22 cellular contexts compared by ENCODE assay signal in the genomic region with DNA sequence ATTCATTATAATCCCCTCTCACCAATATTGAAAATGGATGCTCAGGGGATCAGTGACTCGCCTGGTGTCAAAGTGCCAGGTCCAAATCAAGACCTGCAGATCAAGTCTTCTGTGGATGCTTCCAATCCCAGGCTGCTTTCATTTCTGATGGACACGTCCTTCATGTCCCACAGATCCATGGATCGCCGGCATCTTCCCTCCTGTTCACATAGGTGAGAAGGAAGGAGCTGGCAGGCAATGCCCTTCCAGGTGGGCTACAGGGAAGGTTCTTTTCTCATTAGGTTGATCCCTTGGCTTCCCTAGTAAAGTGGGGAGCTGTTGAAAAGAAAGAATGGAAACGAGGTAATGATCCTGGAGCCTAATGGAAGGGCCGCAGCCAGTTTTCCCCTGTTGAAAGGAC.
DNase-seq lines count a peak whose midpoint lies in the region; ATAC-seq and TF ChIP-seq lines count a peak whose summit lies in the region.
"Had no signal": no experiment of that assay in that cellular context is flagged by ENCODE, and none has a peak within 500 bp of the region (broad histone marks: within the 10 kb centered on the region; RNA-seq: fewer than 3 reads in every experiment).

No MANE protein-coding gene starts in this region.

- H3K36me3 ChIP-seq in heart right ventricle: peaks cover 0 to 3% (median 0%) of the 10 kb centered on the region in 9 donors
- H3K36me3 ChIP-seq in heart left ventricle: peaks cover 0 to 6% (median 0%) of the 10 kb centered on the region in 9 donors
- H3K36me3 ChIP-seq in fibroblast of lung (ENCODE audit: control insufficient read depth, insufficient read depth, low read length): no peaks in the 10 kb centered on the region
- no peaks in the 10 kb centered on the region for H3K36me3 ChIP-seq in sigmoid colon
- H3K36me3 ChIP-seq: HAP-1 had no signal

- peak overlapping the region in 8 of 10 donors; percentile 17 to 58 (median 46) for H3K27ac ChIP-seq in heart right ventricle
- peak overlapping the region in 5 of 12 donors; percentile 9 to 66 (median 29) for H3K27ac ChIP-seq in heart left ventricle
- H3K27ac ChIP-seq in fibroblast of lung (ENCODE audit: insufficient read depth, low read length): no peak overlapping the region
- H3K27ac ChIP-seq in sigmoid colon: peak overlapping the region in 3 of 4 donors; percentile 52 to 80 (median 68)
- H3K27ac ChIP-seq: A549, body of pancreas had no signal

- H3K27me3 ChIP-seq in heart right ventricle: no peaks in the 10 kb centered on the region
- no peaks in the 10 kb centered on the region for H3K27me3 ChIP-seq in heart left ventricle
- H3K27me3 ChIP-seq in fibroblast of lung (ENCODE audit: control insufficient read depth, insufficient read depth, low read length): no peaks in the 10 kb centered on the region
- H3K27me3 ChIP-seq in sigmoid colon: no peaks in the 10 kb centered on the region
- H3K27me3 ChIP-seq: body of pancreas had no signal

- H3K9ac ChIP-seq in fibroblast of lung (ENCODE audit: insufficient read depth, low read length): no peak overlapping the region

- H2AFZ ChIP-seq in fibroblast of lung (ENCODE audit: low read length): no peak overlapping the region

- H3K79me2 ChIP-seq in fibroblast of lung (ENCODE audit: control insufficient read depth, insufficient read depth, low read length): no peaks in the 10 kb centered on the region

- H3K9me3 ChIP-seq in heart right ventricle (no peaks in the 10 kb centered on the region), heart left ventricle (no peaks in the 10 kb centered on the region), fibroblast of lung (ENCODE audit: control insufficient read depth, insufficient read depth, low read depth, low read length) (no peaks in the 10 kb centered on the region), sigmoid colon (no peaks in the 10 kb centered on the region)
- H3K9me3 ChIP-seq: body of pancreas, HAP-1 had no signal

- TF ChIP-seq POLR2A in heart left ventricle (IDR thresholded peaks at IDR 0.05) (no peak), sigmoid colon (IDR thresholded peaks at IDR 0.05) (no peak)

- H4K20me1 ChIP-seq in fibroblast of lung (ENCODE audit: control insufficient read depth, extremely low read depth, insufficient read depth, low read length): no peaks in the 10 kb centered on the region

- ATAC-seq in heart right ventricle (no peak), heart left ventricle (no peak), GM19452 (IDR thresholded peaks at IDR 0.05; ENCODE audit: unreplicated experiment) (no peak)
- ATAC-seq: WTC11 had no signal

- 82 to 87% methylated on average over 6 of the region's 6 CpGs for WGBS in heart right ventricle, 2 donors
- 73 to 85% (median 83%) methylated on average over 6 of the region's 6 CpGs for WGBS in heart left ventricle, 4 donors
- WGBS in sigmoid colon, 2 donors: 86 to 90% methylated on average over 6 of the region's 6 CpGs

- no peak for TF ChIP-seq EP300 in sigmoid colon (IDR thresholded peaks at IDR 0.05)

- DNase-seq in heart right ventricle: no peak
- no peak for DNase-seq in heart left ventricle
- DNase-seq in fibroblast of lung (ENCODE audit: low read depth in 2 of 2): no peak
- no peak for DNase-seq in sigmoid colon
- no peak for DNase-seq in retina
- no peak for DNase-seq in occipital lobe (lab: John Stamatoyannopoulos, UW)
- no peak for DNase-seq in SKM-1 (lab: John Stamatoyannopoulos, UW; ENCODE audit: unreplicated experiment)
- DNase-seq: activated CD4-positive, alpha-beta memory T cell treated with anti-CD3 and anti-CD28 coated beads, Interleukin-2, amount 10 ng/mL, durations not matched to agents 7 days and 5 days; activated naive CD4-positive, alpha-beta T cell treated with anti-CD3 and anti-CD28 coated beads, Interleukin-2, amount 50 U/mL, for 16 hours; activated T-cell treated with anti-CD3 and anti-CD28 coated beads, Interleukin-2, amount 50 U/mL, for 48 hours; GF-D8; mesendoderm; NCI-H1417; NCI-H2171; OCI-M1; Right ventricle myocardium superior; stimulated activated naive CD4-positive, alpha-beta T cell had no signal

- no peak for TF ChIP-seq CTCF in heart right ventricle (IDR thresholded peaks at IDR 0.05)
- TF ChIP-seq CTCF in heart left ventricle (IDR thresholded peaks at IDR 0.05): no peak
- no peak for TF ChIP-seq CTCF in fibroblast of lung (conservative IDR thresholded peaks at IDR 0.05 in 1 of 2, IDR thresholded peaks at IDR 0.05 in 1 of 2; ENCODE audit: low read depth in 1 of 2, low read length in 2 of 2)
- no peak for TF ChIP-seq CTCF in sigmoid colon (IDR thresholded peaks at IDR 0.05)

- peak overlapping the region; percentile 79 for H3K4me2 ChIP-seq in fibroblast of lung (ENCODE audit: extremely low read depth, insufficient read depth, low read length)
- H3K4me2 ChIP-seq: A549 had no signal

- intact Hi-C loops in heart right ventricle (cut with DNase I) (no loop called here), heart left ventricle (cut with DNase I) (no loop called here), sigmoid colon (cut with DNase I) (loop anchor here (5.0 kb wide), 1 partner anchor 120 kb away; no protein-coding TSS in a partner anchor)

- peaks cover 10 to 44% (median 32%) of the 10 kb centered on the region in 9 donors for H3K4me1 ChIP-seq in heart right ventricle
- H3K4me1 ChIP-seq in heart left ventricle: peaks cover 0 to 33% (median 22%) of the 10 kb centered on the region in 12 donors
- peaks cover 16% of the 10 kb centered on the region for H3K4me1 ChIP-seq in fibroblast of lung (ENCODE audit: control insufficient read depth, extremely low read depth, insufficient read depth, low read length)
- H3K4me1 ChIP-seq in sigmoid colon: peaks cover 0 to 52% (median 44%) of the 10 kb centered on the region in 4 donors
- H3K4me1 ChIP-seq: A549, body of pancreas, HAP-1 had no signal

- H3K4me3 ChIP-seq in heart right ventricle: peak overlapping the region in 1 of 10 donors; percentile 9
- no peak overlapping the region for H3K4me3 ChIP-seq in heart left ventricle
- no peak overlapping the region for H3K4me3 ChIP-seq in fibroblast of lung (replicated peaks in 1 of 4; ENCODE audit: control extremely low read depth in 1 of 4, insufficient read depth in 1 of 4, low read depth in 3 of 4, low read length in 4 of 4)
- H3K4me3 ChIP-seq in sigmoid colon: peak overlapping the region in 1 of 4 donors; percentile 16
- H3K4me3 ChIP-seq: A549, body of pancreas, HAP-1 had no signal
